ENCODE assay signal across 8 cellular contexts in genomic region chr1:150564051-150564991, GRCh38. TPM values are rescaled to one million over a fixed set of nuclear protein-coding genes. Genes with fewer than 3 reads are reported as not detected.
DNase-seq lines count a peak whose midpoint lies in the region; ATAC-seq, FAIRE-seq and TF ChIP-seq lines count a peak whose summit lies in the region.

No MANE protein-coding gene starts in this region.

- ATAC-seq in GM12878 (no peak), lung (ENCODE audit: insufficient read depth, low FRiP score) (no peak)

- TF ChIP-seq CTCF in GM12878 (IDR thresholded peaks at IDR 0.05 in 2 of 3, conservative IDR thresholded peaks at IDR 0.05 in 1 of 3; ENCODE audit: control insufficient read depth in 2 of 3, extremely low read depth in 1 of 3, insufficient read depth in 1 of 3, low read depth in 3 of 3, low read length in 3 of 3), result no peak
- no peak for TF ChIP-seq CTCF in lung (IDR thresholded peaks at IDR 0.05; ENCODE audit: control extremely low read depth, extremely low read depth)
- TF ChIP-seq CTCF in type B pancreatic cell (conservative IDR thresholded peaks at IDR 0.05), result no peak

- peak overlapping the region; percentile 98 for H3K9ac ChIP-seq in GM12878 (ENCODE audit: control insufficient read depth, insufficient read depth, low read length)

- in situ Hi-C loops in GM12878 (cut with MboI), result no loop called here

- DNase-seq in activated naive CD4-positive, alpha-beta T cell treated with anti-CD3 and anti-CD28 coated beads for 36 hours, result no peak
- DNase-seq in activated naive CD4-positive, alpha-beta T cell treated with anti-CD3 and anti-CD28 coated beads, Interleukin-2, amount 50 U/mL, for 16 hours, result no peak
- no peak for DNase-seq in GM12878 (ENCODE audit: low read depth, low spot score)
- no peak for DNase-seq in lung (ENCODE audit: low spot score)
- DNase-seq in type B pancreatic cell (ENCODE audit: extremely low spot score, unreplicated experiment), result no peak
- DNase-seq in nucleus accumbens (lab: John Stamatoyannopoulos, UW), result no peak
- DNase-seq in occipital lobe (lab: John Stamatoyannopoulos, UW), result no peak
- no peak for DNase-seq in NCI-H146 (lab: John Stamatoyannopoulos, UW)

- H3K4me3 ChIP-seq in GM12878 (peak overlapping the region; percentile 62; the same call in 1 of the 2 replicates), lung (no peak overlapping the region)

- RAD21 ChIA-PET in GM12878 (lab: Charles Lee; ENCODE audit: unreplicated experiment), result interaction anchor here (0.6 to 12.1 kb wide), 13 partner anchors 13 to 493 kb away, joined by 3 to 387 read pairs (median 14); partner anchors contain the start of genes CTSS, ENSA, GOLPH3L and MCL1

- no TSS peak for BruUV-seq in GM12878 (replicated peaks; lab: Mats Ljungman, UMichigan)

- H2AFZ ChIP-seq in GM12878 (ENCODE audit: control insufficient read depth, low read depth, low read length), result no peak overlapping the region

- H3K9me3 ChIP-seq in GM12878 (replicated peaks; ENCODE audit: control insufficient read depth, insufficient read depth, low read length) (no peaks in the 10 kb centered on the region), lung (ENCODE audit: control insufficient read depth in 2 of 2, insufficient read depth in 1 of 2, low read length in 1 of 2) (no peaks in the 10 kb centered on the region)

- intact Hi-C loops in activated naive CD4-positive, alpha-beta T cell treated with anti-CD3 and anti-CD28 coated beads for 36 hours (cut with micrococcal nuclease), result loop anchor here (5.0 kb wide), 1 partner anchor 493 kb away; the partner anchor contains the start of gene CDC42SE1
- intact Hi-C loops in GM12878 (cut with micrococcal nuclease; ENCODE audit: unreplicated experiment), result loop anchor here (5.0 kb wide), 4 partner anchors 133 to 413 kb away; partner anchors contain the start of genes GOLPH3L and SETDB1

- no peaks in the 10 kb centered on the region for H3K27me3 ChIP-seq in GM12878 (replicated peaks in 1 of 2; ENCODE audit: control insufficient read depth in 2 of 2, insufficient read depth in 2 of 2, low read length in 1 of 2)
- no peaks in the 10 kb centered on the region for H3K27me3 ChIP-seq in lung (ENCODE audit: control insufficient read depth, insufficient read depth)

- H3K27ac ChIP-seq in GM12878 (ENCODE audit: control insufficient read depth, insufficient read depth) (peak overlapping the region; percentile 98), lung (ENCODE audit: low read depth in 1 of 2, low read length in 1 of 2) (peak overlapping the region; percentile 96 to 99)

- 40% methylated on average over 5 of the region's 5 CpGs for WGBS in GM12878 (ENCODE audit: insufficient coverage, insufficient replicate concordance, low lambda C conversion rate, missing lambda C conversion rate)
- WGBS in lung, 2 donors, result 66 to 76% methylated on average over 5 of the region's 5 CpGs

- no peaks in the 10 kb centered on the region for H3K27me3 Mint-ChIP-seq in activated naive CD4-positive, alpha-beta T cell treated with anti-CD3 and anti-CD28 coated beads for 36 hours (ENCODE audit: low read depth)
- no peaks in the 10 kb centered on the region for H3K27me3 Mint-ChIP-seq in type B pancreatic cell

- H3K36me3 ChIP-seq in GM12878 (ENCODE audit: control insufficient read depth in 2 of 2, insufficient read depth in 2 of 2, low read length in 1 of 2) (no peaks in the 10 kb centered on the region), lung (ENCODE audit: control insufficient read depth in 2 of 2, insufficient read depth in 2 of 2, low read length in 2 of 2) (no peaks in the 10 kb centered on the region)

- H3K4me3 Mint-ChIP-seq in activated naive CD4-positive, alpha-beta T cell treated with anti-CD3 and anti-CD28 coated beads for 36 hours, result peak overlapping the region; percentile 99
- H3K4me3 Mint-ChIP-seq in type B pancreatic cell, result peak overlapping the region; percentile 96

- SMC1A ChIA-PET in GM12878 (lab: Charles Lee; ENCODE audit: uncharacterized antibody, unreplicated experiment), result interaction anchor here (0.8 to 12.5 kb wide), 12 partner anchors 12 to 358 kb away, joined by 3 to 388 read pairs (median 5); partner anchors contain the start of genes ENSA, GOLPH3L and MCL1

- peaks cover 3% of the 10 kb centered on the region for H3K36me3 Mint-ChIP-seq in activated naive CD4-positive, alpha-beta T cell treated with anti-CD3 and anti-CD28 coated beads for 36 hours (ENCODE audit: low read depth)
- no peaks in the 10 kb centered on the region for H3K36me3 Mint-ChIP-seq in type B pancreatic cell

- TF ChIP-seq RAD21 in GM12878 (IDR thresholded peaks at IDR 0.05; ENCODE audit: insufficient read depth, low read depth, low read length), result no peak

- POLR2A ChIA-PET in GM12878 (lab: Charles Lee), result interaction anchor here (0.6 to 11.4 kb wide), 10 partner anchors 12 to 493 kb away, joined by 3 to 324 read pairs (median 4); partner anchors contain the start of genes CTSS, ENSA, GOLPH3L and MCL1

- H4K20me1 ChIP-seq in GM12878 (ENCODE audit: control insufficient read depth, insufficient read depth), result no peaks in the 10 kb centered on the region

- peaks cover 79% of the 10 kb centered on the region for H3K4me1 Mint-ChIP-seq in activated naive CD4-positive, alpha-beta T cell treated with anti-CD3 and anti-CD28 coated beads for 36 hours (ENCODE audit: low read depth)
- H3K4me1 Mint-ChIP-seq in type B pancreatic cell (ENCODE audit: unreplicated experiment), result peaks cover 58% of the 10 kb centered on the region

- peak overlapping the region; percentile 100 for H3K27ac Mint-ChIP-seq in activated naive CD4-positive, alpha-beta T cell treated with anti-CD3 and anti-CD28 coated beads for 36 hours
- peak overlapping the region; percentile 100 for H3K27ac Mint-ChIP-seq in type B pancreatic cell

- peaks cover 50% of the 10 kb centered on the region for H3K79me2 ChIP-seq in GM12878 (ENCODE audit: control insufficient read depth, insufficient read depth, low read length)

- no peaks in the 10 kb centered on the region for H3K9me3 Mint-ChIP-seq in activated naive CD4-positive, alpha-beta T cell treated with anti-CD3 and anti-CD28 coated beads for 36 hours
- no peaks in the 10 kb centered on the region for H3K9me3 Mint-ChIP-seq in type B pancreatic cell

- TF ChIP-seq POLR2A in GM12878 (IDR thresholded peaks at IDR 0.05; ENCODE audit: low read depth, low read length), result no peak

- H3K4me1 ChIP-seq in GM12878 (ENCODE audit: control insufficient read depth, insufficient read depth, low read length) (peaks cover 55% of the 10 kb centered on the region), lung (ENCODE audit: control insufficient read depth in 2 of 2, insufficient read depth in 2 of 2, low read length in 2 of 2) (peaks cover 36 to 43% of the 10 kb centered on the region in 2 donors)

- CTCF ChIA-PET in activated naive CD4-positive, alpha-beta T cell treated with anti-CD3 and anti-CD28 coated beads for 36 hours (lab: Charles Lee), result interaction anchor here (0.7 to 13.3 kb wide), 5 partner anchors 9 to 57 kb away, joined by 3 to 167 read pairs (median 88); partner anchors contain the start of gene MCL1
- CTCF ChIA-PET in GM12878 (lab: Yijun Ruan, JAX), result interaction anchor here (0.6 to 13.7 kb wide), 6 partner anchors 12 to 64 kb away, joined by 3 to 390 read pairs (median 49); partner anchors contain the start of genes ENSA and MCL1

- no peak for FAIRE-seq in GM12878 (lab: Jason Lieb, UNC)

- peak overlapping the region; percentile 97 for H3K4me2 ChIP-seq in GM12878 (ENCODE audit: control insufficient read depth, insufficient read depth)

- no peak for TF ChIP-seq EP300 in GM12878 (IDR thresholded peaks at IDR 0.05; ENCODE audit: borderline replicate concordance in 1 of 2, control insufficient read depth in 1 of 2, low read depth in 2 of 2, low read length in 2 of 2)

RNA-seq across cellular contexts. Expression of gene MCL1, which starts 15.1 kb away (rescaled TPM):
- 100 to 1,000 TPM; 228 to 235 TPM for total RNA-seq in activated naive CD4-positive, alpha-beta T cell treated with anti-CD3 and anti-CD28 coated beads for 36 hours
- total RNA-seq in GM12878 (2013; cell fraction: nucleolus; rRNA removed), result 113 and 120 TPM in 2 replicates
- total RNA-seq in GM12878 (2014; rRNA removed) (92.5 and 101 TPM in 2 replicates), GM12878 (2014; rRNA removed; fragmentation: Illumina TruSeq; extraction: Trizol) (99.4 and 99.6 TPM in 2 replicates), GM12878 (2021) (142 and 148 TPM in 2 replicates), lung (100 to 1,000 TPM; 293 to 336 TPM), type B pancreatic cell (ENCODE audit: low replicate concordance) (187 and 280 TPM in 2 replicates), occipital lobe (146 TPM)
- polyA plus RNA-seq in GM12878 (2011; ENCODE audit: low read depth), result 89.1 TPM
- polyA plus RNA-seq in GM12878 (2011; rRNA removed) (102 and 141 TPM in 2 replicates), GM12878 (2014; fragmentation: Illumina TruSeq; extraction: Trizol) (109 and 133 TPM in 2 replicates), GM12878 (2014; fragmentation: Nextera tagmentation; extraction: Ambion mirVana) (10 to 100 TPM; 18.1 to 25.5 TPM), GM12878 (2014; rRNA removed) (74.7 and 80.2 TPM in 2 replicates), GM12878 (2016; fragmentation: Nextera tagmentation; extraction: Ambion mirVana) (10 to 100 TPM; 52.6 to 60.3 TPM), lung (100 to 1,000 TPM; 109 to 307 TPM)
- 47.3 and 50.1 TPM in 2 replicates for polyA plus RNA-seq in GM12878 (2011; cell fraction: cytosol; rRNA removed)
- polyA plus RNA-seq in GM12878 (2011; cell fraction: nucleus; rRNA removed), result 96.0 and 105 TPM in 2 replicates
- 124 and 128 TPM in 2 replicates for polyA plus RNA-seq in GM12878 (2012)
- 86.6 and 103 TPM in 2 replicates for polyA minus RNA-seq in GM12878 (2011; rRNA and poly(A)+ RNA removed)
- polyA minus RNA-seq in GM12878 (2011; cell fraction: cytosol; rRNA and poly(A)+ RNA removed), result 37.0 and 38.8 TPM in 2 replicates
- polyA minus RNA-seq in GM12878 (2011; cell fraction: nucleus; rRNA and poly(A)+ RNA removed), result 89.3 and 122 TPM in 2 replicates

RNA-seq across cellular contexts. Expression of gene ADAMTSL4, which starts 15.1 kb away (rescaled TPM):
- total RNA-seq in activated naive CD4-positive, alpha-beta T cell treated with anti-CD3 and anti-CD28 coated beads for 36 hours, result 1 to 10 TPM; 1.3 to 2.0 TPM
- total RNA-seq in GM12878 (2013; cell fraction: nucleolus; rRNA removed), result not detected in 2 replicates
- not detected in 2 replicates for total RNA-seq in GM12878 (2014; rRNA removed)
- total RNA-seq in GM12878 (2014; rRNA removed; fragmentation: Illumina TruSeq; extraction: Trizol), result not detected in 2 replicates
- 0.15 and 0.21 TPM in 2 replicates for total RNA-seq in GM12878 (2021)
- polyA plus RNA-seq in GM12878 (2011; ENCODE audit: low read depth), result 0.35 TPM
- polyA plus RNA-seq in GM12878 (2011; rRNA removed), result not detected in 2 replicates
- not detected in 2 replicates for polyA plus RNA-seq in GM12878 (2011; cell fraction: cytosol; rRNA removed)
- polyA plus RNA-seq in GM12878 (2011; cell fraction: nucleus; rRNA removed), result 0.06 and 0.15 TPM in 2 replicates
- polyA plus RNA-seq in GM12878 (2012), result 0.13 and 0.49 TPM in 2 replicates
- not detected in 2 replicates for polyA plus RNA-seq in GM12878 (2014; fragmentation: Illumina TruSeq; extraction: Trizol)
- polyA plus RNA-seq in GM12878 (2014; fragmentation: Nextera tagmentation; extraction: Ambion mirVana), result under 1 TPM; 0.04 to 0.05 TPM
- not detected in 2 replicates for polyA plus RNA-seq in GM12878 (2014; rRNA removed)
- under 1 TPM; 0.04 to 0.09 TPM for polyA plus RNA-seq in GM12878 (2016; fragmentation: Nextera tagmentation; extraction: Ambion mirVana)
- polyA minus RNA-seq in GM12878 (2011; rRNA and poly(A)+ RNA removed), result 0.07 TPM in 1 of 2 replicates, not detected in the other
- not detected in 2 replicates for polyA minus RNA-seq in GM12878 (2011; cell fraction: cytosol; rRNA and poly(A)+ RNA removed)
- not detected in 2 replicates for polyA minus RNA-seq in GM12878 (2011; cell fraction: nucleus; rRNA and poly(A)+ RNA removed)
- 100 to 1,000 TPM in 1 of 2 donors, 10 to 100 TPM in 1; 23.2 to 104 TPM for total RNA-seq in lung
- polyA plus RNA-seq in lung, result 10 to 100 TPM; 36.4 to 59.5 TPM
- 12.5 and 24.6 TPM in 2 replicates for total RNA-seq in type B pancreatic cell (ENCODE audit: low replicate concordance)
- 0.31 TPM for total RNA-seq in occipital lobe

RNA-seq across cellular contexts. Expression of gene FALEC, which starts 48.8 kb away (rescaled TPM):
- total RNA-seq in activated naive CD4-positive, alpha-beta T cell treated with anti-CD3 and anti-CD28 coated beads for 36 hours, result not detected
- not detected in 2 replicates for total RNA-seq in GM12878 (2013; cell fraction: nucleolus; rRNA removed)
- total RNA-seq in GM12878 (2014; rRNA removed) (not detected in 2 replicates), GM12878 (2014; rRNA removed; fragmentation: Illumina TruSeq; extraction: Trizol) (0.31 and 0.37 TPM in 2 replicates), GM12878 (2021) (0.41 TPM in 1 of 2 replicates, not detected in the other), lung (not detected), type B pancreatic cell (ENCODE audit: low replicate concordance) (0.55 and 0.80 TPM in 2 replicates), occipital lobe (1.1 TPM)
- polyA plus RNA-seq in GM12878 (2011; ENCODE audit: low read depth), result not detected
- polyA plus RNA-seq in GM12878 (2011; rRNA removed) (0.27 TPM in 1 of 2 replicates, not detected in the other), GM12878 (2014; fragmentation: Illumina TruSeq; extraction: Trizol) (0.40 TPM in 1 of 2 replicates, not detected in the other), GM12878 (2014; fragmentation: Nextera tagmentation; extraction: Ambion mirVana) (under 1 TPM in 1 of 2 experiments, not detected in 1; 0.21 TPM), GM12878 (2014; rRNA removed) (not detected in 2 replicates), GM12878 (2016; fragmentation: Nextera tagmentation; extraction: Ambion mirVana) (under 1 TPM; 0.32 to 0.71 TPM), lung (under 1 TPM in 1 of 2 donors, not detected in 1; 0.09 TPM)
- not detected in 2 replicates for polyA plus RNA-seq in GM12878 (2011; cell fraction: cytosol; rRNA removed)
- polyA plus RNA-seq in GM12878 (2011; cell fraction: nucleus; rRNA removed), result 0.27 TPM in 1 of 2 replicates, not detected in the other
- polyA plus RNA-seq in GM12878 (2012), result not detected in 2 replicates
- polyA minus RNA-seq in GM12878 (2011; rRNA and poly(A)+ RNA removed), result not detected in 2 replicates
- polyA minus RNA-seq in GM12878 (2011; cell fraction: cytosol; rRNA and poly(A)+ RNA removed), result not detected in 2 replicates
- polyA minus RNA-seq in GM12878 (2011; cell fraction: nucleus; rRNA and poly(A)+ RNA removed), result 0.60 and 1.2 TPM in 2 replicates

RNA-seq across cellular contexts. Expression of gene ECM1, which starts 56.4 kb away (rescaled TPM):
- total RNA-seq in activated naive CD4-positive, alpha-beta T cell treated with anti-CD3 and anti-CD28 coated beads for 36 hours, result under 1 TPM; 0.69 to 0.88 TPM
- 2.4 and 3.7 TPM in 2 replicates for total RNA-seq in GM12878 (2013; cell fraction: nucleolus; rRNA removed)
- total RNA-seq in GM12878 (2014; rRNA removed) (0.22 and 0.34 TPM in 2 replicates), GM12878 (2014; rRNA removed; fragmentation: Illumina TruSeq; extraction: Trizol) (0.28 and 0.36 TPM in 2 replicates), GM12878 (2021) (1.0 and 1.3 TPM in 2 replicates), lung (10 to 100 TPM in 1 of 2 donors, 1 to 10 TPM in 1; 1.2 to 20.0 TPM), type B pancreatic cell (ENCODE audit: low replicate concordance) (31.5 and 33.8 TPM in 2 replicates), occipital lobe (0.94 TPM)
- 0.37 TPM for polyA plus RNA-seq in GM12878 (2011; ENCODE audit: low read depth)
- polyA plus RNA-seq in GM12878 (2011; rRNA removed) (0.55 and 1.0 TPM in 2 replicates), GM12878 (2014; fragmentation: Illumina TruSeq; extraction: Trizol) (0.84 and 1.1 TPM in 2 replicates), GM12878 (2014; fragmentation: Nextera tagmentation; extraction: Ambion mirVana) (under 1 TPM; 0.06 to 0.35 TPM), GM12878 (2014; rRNA removed) (0.55 and 0.91 TPM in 2 replicates), GM12878 (2016; fragmentation: Nextera tagmentation; extraction: Ambion mirVana) (1 to 10 TPM in 1 of 2 experiments, under 1 TPM in 1; 0.66 to 1.1 TPM), lung (10 to 100 TPM in 1 of 2 donors, 1 to 10 TPM in 1; 9.0 to 12.3 TPM)
- 0.69 and 0.95 TPM in 2 replicates for polyA plus RNA-seq in GM12878 (2011; cell fraction: cytosol; rRNA removed)
- polyA plus RNA-seq in GM12878 (2011; cell fraction: nucleus; rRNA removed), result 8.4 and 8.6 TPM in 2 replicates
- 0.89 and 1.00 TPM in 2 replicates for polyA plus RNA-seq in GM12878 (2012)
- 0.51 and 1.3 TPM in 2 replicates for polyA minus RNA-seq in GM12878 (2011; rRNA and poly(A)+ RNA removed)
- 0.31 TPM in 1 of 2 replicates, not detected in the other for polyA minus RNA-seq in GM12878 (2011; cell fraction: cytosol; rRNA and poly(A)+ RNA removed)
- 1.3 and 1.5 TPM in 2 replicates for polyA minus RNA-seq in GM12878 (2011; cell fraction: nucleus; rRNA and poly(A)+ RNA removed)
